ENCODE assay signal across 1 cellular context in the genomic region with DNA sequence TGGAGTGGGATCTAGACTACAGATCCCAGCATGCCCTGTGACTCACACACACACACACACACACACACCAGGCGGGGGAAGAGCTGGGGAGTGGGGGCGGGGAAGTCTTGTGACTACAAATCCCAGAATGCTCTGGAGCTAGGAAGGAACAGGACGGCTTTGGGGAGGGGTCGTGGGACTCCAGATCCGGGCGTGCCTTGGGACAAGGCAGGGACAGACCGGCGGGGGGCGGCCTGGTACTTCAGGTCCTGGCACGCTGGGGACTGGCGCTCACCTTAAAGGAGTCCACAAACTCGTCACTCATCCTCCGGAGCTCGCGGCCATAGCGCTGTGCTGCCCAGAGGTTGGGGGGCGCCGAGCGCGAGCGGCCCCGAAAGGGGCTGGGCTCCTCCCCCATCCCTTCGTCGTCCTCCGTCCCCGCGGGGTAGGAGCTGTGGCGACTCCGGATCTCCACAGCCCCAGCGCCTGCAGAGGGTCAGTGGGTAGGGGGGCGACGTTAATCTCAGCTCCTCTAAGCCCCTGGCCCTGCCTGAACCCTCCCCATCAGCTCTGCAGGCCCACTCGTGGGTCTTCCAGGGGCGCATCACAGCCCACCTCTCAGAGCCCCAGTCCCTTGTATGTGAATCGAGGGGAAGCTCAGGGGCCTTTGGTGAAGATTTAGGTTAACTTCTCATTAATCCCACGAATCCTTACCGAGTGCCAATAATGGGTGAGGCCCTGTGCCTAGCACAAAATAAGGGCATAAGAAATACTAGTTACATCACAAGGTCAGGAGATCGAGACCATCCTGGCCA.
TF ChIP-seq lines count a peak whose summit lies in the region.

No MANE protein-coding gene starts in this region.

TF ChIP-seq in K562, 482 proteins besides CTCF, POLR2A, EP300 and RAD21 (continued from another document and continues in another):
- TF ChIP-seq, protein P1, sequence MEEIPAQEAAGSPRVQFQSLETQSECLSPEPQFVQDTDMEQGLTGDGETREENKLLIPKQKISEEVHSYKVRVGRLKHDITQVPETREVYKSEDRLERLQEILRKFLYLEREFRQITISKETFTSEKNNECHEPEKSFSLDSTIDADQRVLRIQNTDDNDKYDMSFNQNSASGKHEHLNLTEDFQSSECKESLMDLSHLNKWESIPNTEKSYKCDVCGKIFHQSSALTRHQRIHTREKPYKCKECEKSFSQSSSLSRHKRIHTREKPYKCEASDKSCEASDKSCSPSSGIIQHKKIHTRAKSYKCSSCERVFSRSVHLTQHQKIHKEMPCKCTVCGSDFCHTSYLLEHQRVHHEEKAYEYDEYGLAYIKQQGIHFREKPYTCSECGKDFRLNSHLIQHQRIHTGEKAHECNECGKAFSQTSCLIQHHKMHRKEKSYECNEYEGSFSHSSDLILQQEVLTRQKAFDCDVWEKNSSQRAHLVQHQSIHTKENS (CRISPR knock-in tag; IDR thresholded peaks at IDR 0.05) = no peak
- TF ChIP-seq HNRNPK (IDR thresholded peaks at IDR 0.05; ENCODE audit: low read depth, low read length, poor library complexity, severe bottlenecking) (no peak), ZNF121 (CRISPR knock-in tag; conservative IDR thresholded peaks at IDR 0.05) (no peak), CCAR2 (IDR thresholded peaks at IDR 0.05; ENCODE audit: low read depth, low read length) (no peak), ZKSCAN8 (CRISPR knock-in tag; IDR thresholded peaks at IDR 0.05) (0 out of 2 replicates have a peak, but pooled peaks have one; percentile 11), CBX2 (IDR thresholded peaks at IDR 0.05; ENCODE audit: insufficient read depth, low read length, poor library complexity, severe bottlenecking) (no peak), NFRKB (IDR thresholded peaks at IDR 0.05; ENCODE audit: low read depth) (no peak), KLF13 (tag; IDR thresholded peaks at IDR 0.05; ENCODE audit: borderline replicate concordance, low read depth) (no peak), MTA3 (IDR thresholded peaks at IDR 0.05; ENCODE audit: borderline replicate concordance) (peak; percentile 56; the same call in 1 of the 2 replicates), L3MBTL2 (IDR thresholded peaks at IDR 0.05) (peak; percentile 27; the same call in 1 of the 2 replicates), ZNF696 (CRISPR knock-in tag; conservative IDR thresholded peaks at IDR 0.05) (no peak), SMARCC2 (IDR thresholded peaks at IDR 0.05; ENCODE audit: low read depth) (no peak), CREBBP (IDR thresholded peaks at IDR 0.05; ENCODE audit: low read depth, low read length) (no peak), ZBED1 (IDR thresholded peaks at IDR 0.05) (no peak), RBBP5 (IDR thresholded peaks at IDR 0.05; ENCODE audit: borderline replicate concordance, insufficient read depth, low read length, poor library complexity, severe bottlenecking) (no peak), EGR1 (conservative IDR thresholded peaks at IDR 0.05) (peak; percentile 74), RBM17 (IDR thresholded peaks at IDR 0.05; ENCODE audit: borderline replicate concordance, low read depth, low read length) (no peak), GATA2 (CRISPR knock-in tag; IDR thresholded peaks at IDR 0.05) (no peak), ASH1L (IDR thresholded peaks at IDR 0.05; ENCODE audit: borderline replicate concordance, low read depth, partially characterized antibody) (no peak), BRF1 (IDR thresholded peaks at IDR 0.05; ENCODE audit: borderline replicate concordance, extremely low read depth, insufficient read length) (no peak), MTA2 (IDR thresholded peaks at IDR 0.05; ENCODE audit: low read depth) (no peak), PCBP1 (IDR thresholded peaks at IDR 0.05; ENCODE audit: low read depth, low read length, poor library complexity, severe bottlenecking) (no peak), SIX5 (IDR thresholded peaks at IDR 0.05; ENCODE audit: borderline replicate concordance in 1 of 2, insufficient read depth in 1 of 2, low read depth in 1 of 2, low read length in 2 of 2) (peak; percentile 39 to 47; a peak in 3 of 4 replicates), SMARCA5 (IDR thresholded peaks at IDR 0.05) (no peak), NFE2 (IDR thresholded peaks at IDR 0.05; ENCODE audit: low read depth) (no peak), ZC3H8 (IDR thresholded peaks at IDR 0.05) (no peak), ZNF41 (CRISPR knock-in tag; conservative IDR thresholded peaks at IDR 0.05) (no peak), FOSL1 (tag; conservative IDR thresholded peaks at IDR 0.05) (peak; percentile 90), EWSR1 (IDR thresholded peaks at IDR 0.05; ENCODE audit: borderline replicate concordance, low read depth, partially characterized antibody) (no peak), ETV1 (tag; conservative IDR thresholded peaks at IDR 0.05; ENCODE audit: low read depth) (0 out of 2 replicates have a peak, but pooled peaks have one; percentile 23), TCF7L2 (IDR thresholded peaks at IDR 0.05; ENCODE audit: low read depth, low read length) (no peak), CREB1 (IDR thresholded peaks at IDR 0.05) (no peak), CREB1 (CRISPR knock-in tag; IDR thresholded peaks at IDR 0.05) (peak; percentile 46; the same call in 1 of the 2 replicates), ESRRA (IDR thresholded peaks at IDR 0.05; ENCODE audit: borderline replicate concordance, low read depth) (0 out of 2 replicates have a peak, but pooled peaks have one; percentile 36), DDX20 (tag; IDR thresholded peaks at IDR 0.05; ENCODE audit: low read depth) (no peak), MCM2 (IDR thresholded peaks at IDR 0.05; ENCODE audit: low read depth) (no peak), TBL1XR1 (IDR thresholded peaks at IDR 0.05; ENCODE audit: low read length in 2 of 2) (no peak)
- TF ChIP-seq, protein P2, sequence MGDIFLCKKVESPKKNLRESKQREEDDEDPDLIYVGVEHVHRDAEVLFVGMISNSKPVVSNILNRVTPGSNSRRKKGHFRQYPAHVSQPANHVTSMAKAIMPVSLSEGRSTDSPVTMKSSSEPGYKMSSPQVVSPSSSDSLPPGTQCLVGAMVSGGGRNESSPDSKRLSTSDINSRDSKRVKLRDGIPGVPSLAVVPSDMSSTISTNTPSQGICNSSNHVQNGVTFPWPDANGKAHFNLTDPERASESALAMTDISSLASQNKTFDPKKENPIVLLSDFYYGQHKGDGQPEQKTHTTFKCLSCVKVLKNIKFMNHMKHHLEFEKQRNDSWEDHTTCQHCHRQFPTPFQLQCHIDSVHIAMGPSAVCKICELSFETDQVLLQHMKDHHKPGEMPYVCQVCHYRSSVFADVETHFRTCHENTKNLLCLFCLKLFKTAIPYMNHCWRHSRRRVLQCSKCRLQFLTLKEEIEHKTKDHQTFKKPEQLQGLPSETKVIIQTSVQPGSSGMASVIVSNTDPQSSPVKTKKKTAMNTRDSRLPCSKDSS (IDR thresholded peaks at IDR 0.05; ENCODE audit: low read depth, partially characterized antibody) = no peak
- TF ChIP-seq, protein P3, sequence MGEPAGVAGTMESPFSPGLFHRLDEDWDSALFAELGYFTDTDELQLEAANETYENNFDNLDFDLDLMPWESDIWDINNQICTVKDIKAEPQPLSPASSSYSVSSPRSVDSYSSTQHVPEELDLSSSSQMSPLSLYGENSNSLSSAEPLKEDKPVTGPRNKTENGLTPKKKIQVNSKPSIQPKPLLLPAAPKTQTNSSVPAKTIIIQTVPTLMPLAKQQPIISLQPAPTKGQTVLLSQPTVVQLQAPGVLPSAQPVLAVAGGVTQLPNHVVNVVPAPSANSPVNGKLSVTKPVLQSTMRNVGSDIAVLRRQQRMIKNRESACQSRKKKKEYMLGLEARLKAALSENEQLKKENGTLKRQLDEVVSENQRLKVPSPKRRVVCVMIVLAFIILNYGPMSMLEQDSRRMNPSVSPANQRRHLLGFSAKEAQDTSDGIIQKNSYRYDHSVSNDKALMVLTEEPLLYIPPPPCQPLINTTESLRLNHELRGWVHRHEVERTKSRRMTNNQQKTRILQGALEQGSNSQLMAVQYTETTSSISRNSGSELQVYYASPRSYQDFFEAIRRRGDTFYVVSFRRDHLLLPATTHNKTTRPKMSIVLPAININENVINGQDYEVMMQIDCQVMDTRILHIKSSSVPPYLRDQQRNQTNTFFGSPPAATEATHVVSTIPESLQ (CRISPR knock-in tag; IDR thresholded peaks at IDR 0.05) = no peak
- TF ChIP-seq, protein P4, sequence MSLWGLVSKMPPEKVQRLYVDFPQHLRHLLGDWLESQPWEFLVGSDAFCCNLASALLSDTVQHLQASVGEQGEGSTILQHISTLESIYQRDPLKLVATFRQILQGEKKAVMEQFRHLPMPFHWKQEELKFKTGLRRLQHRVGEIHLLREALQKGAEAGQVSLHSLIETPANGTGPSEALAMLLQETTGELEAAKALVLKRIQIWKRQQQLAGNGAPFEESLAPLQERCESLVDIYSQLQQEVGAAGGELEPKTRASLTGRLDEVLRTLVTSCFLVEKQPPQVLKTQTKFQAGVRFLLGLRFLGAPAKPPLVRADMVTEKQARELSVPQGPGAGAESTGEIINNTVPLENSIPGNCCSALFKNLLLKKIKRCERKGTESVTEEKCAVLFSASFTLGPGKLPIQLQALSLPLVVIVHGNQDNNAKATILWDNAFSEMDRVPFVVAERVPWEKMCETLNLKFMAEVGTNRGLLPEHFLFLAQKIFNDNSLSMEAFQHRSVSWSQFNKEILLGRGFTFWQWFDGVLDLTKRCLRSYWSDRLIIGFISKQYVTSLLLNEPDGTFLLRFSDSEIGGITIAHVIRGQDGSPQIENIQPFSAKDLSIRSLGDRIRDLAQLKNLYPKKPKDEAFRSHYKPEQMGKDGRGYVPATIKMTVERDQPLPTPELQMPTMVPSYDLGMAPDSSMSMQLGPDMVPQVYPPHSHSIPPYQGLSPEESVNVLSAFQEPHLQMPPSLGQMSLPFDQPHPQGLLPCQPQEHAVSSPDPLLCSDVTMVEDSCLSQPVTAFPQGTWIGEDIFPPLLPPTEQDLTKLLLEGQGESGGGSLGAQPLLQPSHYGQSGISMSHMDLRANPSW (CRISPR knock-in tag; IDR thresholded peaks at IDR 0.05) = no peak
- TF ChIP-seq, protein P5, sequence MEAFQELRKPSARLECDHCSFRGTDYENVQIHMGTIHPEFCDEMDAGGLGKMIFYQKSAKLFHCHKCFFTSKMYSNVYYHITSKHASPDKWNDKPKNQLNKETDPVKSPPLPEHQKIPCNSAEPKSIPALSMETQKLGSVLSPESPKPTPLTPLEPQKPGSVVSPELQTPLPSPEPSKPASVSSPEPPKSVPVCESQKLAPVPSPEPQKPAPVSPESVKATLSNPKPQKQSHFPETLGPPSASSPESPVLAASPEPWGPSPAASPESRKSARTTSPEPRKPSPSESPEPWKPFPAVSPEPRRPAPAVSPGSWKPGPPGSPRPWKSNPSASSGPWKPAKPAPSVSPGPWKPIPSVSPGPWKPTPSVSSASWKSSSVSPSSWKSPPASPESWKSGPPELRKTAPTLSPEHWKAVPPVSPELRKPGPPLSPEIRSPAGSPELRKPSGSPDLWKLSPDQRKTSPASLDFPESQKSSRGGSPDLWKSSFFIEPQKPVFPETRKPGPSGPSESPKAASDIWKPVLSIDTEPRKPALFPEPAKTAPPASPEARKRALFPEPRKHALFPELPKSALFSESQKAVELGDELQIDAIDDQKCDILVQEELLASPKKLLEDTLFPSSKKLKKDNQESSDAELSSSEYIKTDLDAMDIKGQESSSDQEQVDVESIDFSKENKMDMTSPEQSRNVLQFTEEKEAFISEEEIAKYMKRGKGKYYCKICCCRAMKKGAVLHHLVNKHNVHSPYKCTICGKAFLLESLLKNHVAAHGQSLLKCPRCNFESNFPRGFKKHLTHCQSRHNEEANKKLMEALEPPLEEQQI (IDR thresholded peaks at IDR 0.05) = no peak
- TF ChIP-seq, protein P6, sequence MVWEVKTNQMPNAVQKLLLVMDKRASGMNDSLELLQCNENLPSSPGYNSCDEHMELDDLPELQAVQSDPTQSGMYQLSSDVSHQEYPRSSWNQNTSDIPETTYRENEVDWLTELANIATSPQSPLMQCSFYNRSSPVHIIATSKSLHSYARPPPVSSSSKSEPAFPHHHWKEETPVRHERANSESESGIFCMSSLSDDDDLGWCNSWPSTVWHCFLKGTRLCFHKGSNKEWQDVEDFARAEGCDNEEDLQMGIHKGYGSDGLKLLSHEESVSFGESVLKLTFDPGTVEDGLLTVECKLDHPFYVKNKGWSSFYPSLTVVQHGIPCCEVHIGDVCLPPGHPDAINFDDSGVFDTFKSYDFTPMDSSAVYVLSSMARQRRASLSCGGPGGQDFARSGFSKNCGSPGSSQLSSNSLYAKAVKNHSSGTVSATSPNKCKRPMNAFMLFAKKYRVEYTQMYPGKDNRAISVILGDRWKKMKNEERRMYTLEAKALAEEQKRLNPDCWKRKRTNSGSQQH (CRISPR knock-in tag; IDR thresholded peaks at IDR 0.05) = no peak
- TF ChIP-seq, protein P7, sequence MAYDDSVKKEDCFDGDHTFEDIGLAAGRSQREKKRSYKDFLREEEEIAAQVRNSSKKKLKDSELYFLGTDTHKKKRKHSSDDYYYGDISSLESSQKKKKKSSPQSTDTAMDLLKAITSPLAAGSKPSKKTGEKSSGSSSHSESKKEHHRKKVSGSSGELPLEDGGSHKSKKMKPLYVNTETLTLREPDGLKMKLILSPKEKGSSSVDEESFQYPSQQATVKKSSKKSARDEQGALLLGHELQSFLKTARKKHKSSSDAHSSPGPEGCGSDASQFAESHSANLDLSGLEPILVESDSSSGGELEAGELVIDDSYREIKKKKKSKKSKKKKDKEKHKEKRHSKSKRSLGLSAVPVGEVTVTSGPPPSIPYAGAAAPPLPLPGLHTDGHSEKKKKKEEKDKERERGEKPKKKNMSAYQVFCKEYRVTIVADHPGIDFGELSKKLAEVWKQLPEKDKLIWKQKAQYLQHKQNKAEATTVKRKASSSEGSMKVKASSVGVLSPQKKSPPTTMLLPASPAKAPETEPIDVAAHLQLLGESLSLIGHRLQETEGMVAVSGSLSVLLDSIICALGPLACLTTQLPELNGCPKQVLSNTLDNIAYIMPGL (CRISPR knock-in tag; IDR thresholded peaks at IDR 0.05) = no peak
- TF ChIP-seq, protein P8, sequence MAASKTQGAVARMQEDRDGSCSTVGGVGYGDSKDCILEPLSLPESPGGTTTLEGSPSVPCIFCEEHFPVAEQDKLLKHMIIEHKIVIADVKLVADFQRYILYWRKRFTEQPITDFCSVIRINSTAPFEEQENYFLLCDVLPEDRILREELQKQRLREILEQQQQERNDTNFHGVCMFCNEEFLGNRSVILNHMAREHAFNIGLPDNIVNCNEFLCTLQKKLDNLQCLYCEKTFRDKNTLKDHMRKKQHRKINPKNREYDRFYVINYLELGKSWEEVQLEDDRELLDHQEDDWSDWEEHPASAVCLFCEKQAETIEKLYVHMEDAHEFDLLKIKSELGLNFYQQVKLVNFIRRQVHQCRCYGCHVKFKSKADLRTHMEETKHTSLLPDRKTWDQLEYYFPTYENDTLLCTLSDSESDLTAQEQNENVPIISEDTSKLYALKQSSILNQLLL (CRISPR knock-in tag; IDR thresholded peaks at IDR 0.05; ENCODE audit: borderline replicate concordance) = no peak
- TF ChIP-seq, protein P9, sequence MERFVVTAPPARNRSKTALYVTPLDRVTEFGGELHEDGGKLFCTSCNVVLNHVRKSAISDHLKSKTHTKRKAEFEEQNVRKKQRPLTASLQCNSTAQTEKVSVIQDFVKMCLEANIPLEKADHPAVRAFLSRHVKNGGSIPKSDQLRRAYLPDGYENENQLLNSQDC (CRISPR knock-in tag; IDR thresholded peaks at IDR 0.05) = no peak
